ENCODE assay signal across 10 cellular contexts in the genomic region with DNA sequence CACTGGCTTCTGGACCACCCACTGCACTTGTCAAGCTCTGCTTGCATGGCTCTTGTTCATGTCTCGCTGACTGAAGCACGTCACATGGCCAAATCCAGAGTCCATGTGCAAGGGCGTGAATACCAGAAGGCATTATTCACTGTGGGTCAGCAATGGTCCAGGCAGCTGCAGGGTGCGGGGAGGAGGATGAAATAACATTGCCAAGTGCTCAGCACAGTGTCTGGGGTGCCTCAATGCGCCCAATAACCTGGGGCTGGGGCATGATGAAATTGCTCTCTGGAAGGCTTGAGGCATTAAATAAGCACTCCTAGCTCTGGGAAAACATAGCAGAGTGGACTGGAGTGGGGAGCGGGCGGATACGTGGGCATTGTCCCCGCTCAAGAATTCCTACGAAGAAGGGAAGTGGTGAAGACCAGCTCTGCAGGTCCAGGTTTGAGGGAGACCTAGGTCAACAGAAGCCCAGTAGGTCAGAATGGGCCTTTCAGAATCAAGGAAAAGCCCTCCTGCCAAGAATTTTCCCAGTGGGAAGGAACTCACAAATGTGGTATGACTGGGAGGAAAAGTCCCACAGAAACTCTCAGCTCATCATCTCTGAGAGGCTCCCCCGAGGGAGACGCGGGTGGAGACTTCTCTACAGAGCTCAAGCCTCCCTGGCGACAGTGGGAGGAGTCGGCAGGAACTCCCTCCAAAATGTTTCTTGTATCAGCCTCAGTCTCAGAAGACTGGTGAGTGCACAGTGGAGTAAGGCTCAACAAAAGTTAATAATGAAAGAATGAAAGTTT. TPM values are rescaled to one million over a fixed set of nuclear protein-coding genes. Genes with fewer than 3 reads are reported as not detected.
DNase-seq lines count a peak whose midpoint lies in the region; ATAC-seq and TF ChIP-seq lines count a peak whose summit lies in the region.
"Had no signal": no experiment of that assay in that cellular context is flagged by ENCODE, and none has a peak within 500 bp of the region (broad histone marks: within the 10 kb centered on the region; RNA-seq: fewer than 3 reads in every experiment).

No MANE protein-coding gene starts in this region.

- no peak overlapping the region for H3K4me2 ChIP-seq in PC-3 (ENCODE audit: low read length)

- H3K9me3 Mint-ChIP-seq in CD4-positive, alpha-beta T cell, result no peaks in the 10 kb centered on the region
- H3K9me3 Mint-ChIP-seq: activated naive CD4-positive, alpha-beta T cell treated with anti-CD3 and anti-CD28 coated beads for 36 hours had no signal

- no peaks in the 10 kb centered on the region for H3K9me2 ChIP-seq in PC-3 (replicated peaks; ENCODE audit: low read length)

- CTCF ChIA-PET in PC-3 (lab: Charles Lee), result no interaction called here
- CTCF ChIA-PET in CD4-positive, alpha-beta T cell (lab: Charles Lee), result no interaction called here

- H3K36me3 Mint-ChIP-seq in CD4-positive, alpha-beta T cell (ENCODE audit: low read depth), result no peaks in the 10 kb centered on the region

- WGBS in esophagus squamous epithelium, 2 donors, result 62 to 70% methylated on average over 15 of the region's 15 CpGs

- H3K9me3 ChIP-seq in Peyer's patch (no peaks in the 10 kb centered on the region), esophagus squamous epithelium (no peaks in the 10 kb centered on the region), PC-3 (ENCODE audit: low read length) (no peaks in the 10 kb centered on the region)
- H3K9me3 ChIP-seq in CD4-positive, alpha-beta T cell (ENCODE audit: control insufficient read depth, low read length), result no peaks in the 10 kb centered on the region
- H3K9me3 ChIP-seq: suprapubic skin had no signal

- H3K9ac ChIP-seq in PC-3 (ENCODE audit: low read length), result no peak overlapping the region

- H3K4me3 ChIP-seq in Peyer's patch, result no peak overlapping the region
- H3K4me3 ChIP-seq in esophagus squamous epithelium, result no peak overlapping the region
- no peak overlapping the region for H3K4me3 ChIP-seq in PC-3 (ENCODE audit: low read length)
- H3K4me3 ChIP-seq: suprapubic skin had no signal

- H3K27ac Mint-ChIP-seq in CD4-positive, alpha-beta T cell, result no peak overlapping the region
- H3K27ac Mint-ChIP-seq: activated naive CD4-positive, alpha-beta T cell treated with anti-CD3 and anti-CD28 coated beads for 36 hours had no signal

- peaks cover 36% of the 10 kb centered on the region for H3K27me3 Mint-ChIP-seq in CD4-positive, alpha-beta T cell

- intact Hi-C loops in esophagus squamous epithelium (cut with DNase I) (no loop called here), PC-3 (cut with micrococcal nuclease) (no loop called here)
- intact Hi-C loops in CD4-positive, alpha-beta T cell (cut with DNase I, micrococcal nuclease), result no loop called here

- no peak for ATAC-seq in PC-3
- no peak for ATAC-seq in CD4-positive, alpha-beta T cell (ENCODE audit: poor library complexity)

- no peaks in the 10 kb centered on the region for H4K20me1 ChIP-seq in PC-3 (ENCODE audit: low read length)

- POLR2A ChIA-PET in PC-3 (lab: Charles Lee; ENCODE audit: unreplicated experiment), result no interaction called here
- POLR2A ChIA-PET in CD4-positive, alpha-beta T cell (lab: Charles Lee), result no interaction called here

- no peaks in the 10 kb centered on the region for H3F3A ChIP-seq in PC-3 (ENCODE audit: low read length, unreplicated experiment)

- H3K4me1 Mint-ChIP-seq in CD4-positive, alpha-beta T cell (ENCODE audit: low read depth), result no peaks in the 10 kb centered on the region

- no TSS peak for BruUV-seq in PC-3 (replicated peaks; lab: Mats Ljungman, UMichigan)

- H3K4me1 ChIP-seq in Peyer's patch (no peaks in the 10 kb centered on the region), esophagus squamous epithelium (peaks cover 0 to 25% (median 0%) of the 10 kb centered on the region in 3 donors), PC-3 (ENCODE audit: insufficient read depth, low read length) (no peaks in the 10 kb centered on the region)

- no peak overlapping the region for H2AFZ ChIP-seq in PC-3 (ENCODE audit: low read length)

- H3K27ac ChIP-seq in Peyer's patch (peak overlapping the region in 3 of 4 donors; percentile 0 to 59 (median 28)), esophagus squamous epithelium (peak overlapping the region in 3 of 4 donors; percentile 8 to 80 (median 52)), PC-3 (ENCODE audit: low read length) (no peak overlapping the region)
- no peak overlapping the region for H3K27ac ChIP-seq in CD4-positive, alpha-beta T cell (ENCODE audit: low read depth, low read length)

- no peaks in the 10 kb centered on the region for H3K79me2 ChIP-seq in PC-3 (ENCODE audit: low read length)

- no peak for TF ChIP-seq CTCF in Peyer's patch (IDR thresholded peaks at IDR 0.05)
- no peak for TF ChIP-seq CTCF in esophagus squamous epithelium (IDR thresholded peaks at IDR 0.05)
- no peak for TF ChIP-seq CTCF in PC-3 (conservative IDR thresholded peaks at IDR 0.05; ENCODE audit: low read depth, low read length)
- TF ChIP-seq CTCF in CD4-positive, alpha-beta T cell (IDR thresholded peaks at IDR 0.05), result no peak

- no peaks in the 10 kb centered on the region for H3K36me3 ChIP-seq in Peyer's patch
- no peaks in the 10 kb centered on the region for H3K36me3 ChIP-seq in esophagus squamous epithelium
- no peaks in the 10 kb centered on the region for H3K36me3 ChIP-seq in PC-3 (ENCODE audit: low read depth, low read length)
- H3K36me3 ChIP-seq: suprapubic skin had no signal

- DNase-seq in Peyer's patch (peak in 1 of 3 donors; percentile 54), esophagus squamous epithelium (lab: John Stamatoyannopoulos, UW) (no peak), midbrain (lab: John Stamatoyannopoulos, UW) (peak; percentile 26), superior temporal gyrus (ENCODE audit: extremely low spot score) (peak; percentile 53), NCI-H1694 treated with DMSO at 0.1 percent for 48 hours (lab: John Stamatoyannopoulos, UW) (no peak), SW 1271 (lab: John Stamatoyannopoulos, UW) (no peak), PC-3 (no peak)
- DNase-seq in CD4-positive, alpha-beta T cell, result no peak
- DNase-seq: activated naive CD4-positive, alpha-beta T cell treated with anti-CD3 and anti-CD28 coated beads for 36 hours had no signal

- no peak overlapping the region for H3K4me3 Mint-ChIP-seq in CD4-positive, alpha-beta T cell
- H3K4me3 Mint-ChIP-seq: activated naive CD4-positive, alpha-beta T cell treated with anti-CD3 and anti-CD28 coated beads for 36 hours had no signal

- H3K27me3 ChIP-seq in Peyer's patch (no peaks in the 10 kb centered on the region), esophagus squamous epithelium (no peaks in the 10 kb centered on the region), PC-3 (ENCODE audit: low read length) (no peaks in the 10 kb centered on the region)
- peaks cover 7% of the 10 kb centered on the region for H3K27me3 ChIP-seq in CD4-positive, alpha-beta T cell (ENCODE audit: control insufficient read depth, insufficient read depth, low read length)
- H3K27me3 ChIP-seq: suprapubic skin had no signal

- TF ChIP-seq POLR2A in Peyer's patch (IDR thresholded peaks at IDR 0.05) (no peak), esophagus squamous epithelium (IDR thresholded peaks at IDR 0.05) (no peak)

RNA-seq across cellular contexts. Expression of gene ACCSL, which starts 15.3 kb away (rescaled TPM):
- total RNA-seq in Peyer's patch (not detected), esophagus squamous epithelium (not detected), PC-3 (2014; rRNA removed) (not detected in 2 replicates)
- not detected for total RNA-seq in CD4-positive, alpha-beta T cell
- total RNA-seq: activated naive CD4-positive, alpha-beta T cell treated with anti-CD3 and anti-CD28 coated beads for 36 hours had no signal

RNA-seq across cellular contexts. Expression of gene ACCS, which starts 33.6 kb away (rescaled TPM):
- total RNA-seq in Peyer's patch, result 10 to 100 TPM; 31.5 to 70.7 (median 46.3) TPM
- total RNA-seq in esophagus squamous epithelium, result 10 to 100 TPM in 1 of 4 donors, 1 to 10 TPM in 3; 3.4 to 22.1 (median 4.9) TPM
- 3.8 and 7.5 TPM in 2 replicates for total RNA-seq in PC-3 (2014; rRNA removed)
- 10 to 100 TPM; 17.7 to 18.7 TPM for total RNA-seq in CD4-positive, alpha-beta T cell

Comparison
In these comparisons a context has a peak if more than half of its experiments do, and no peak if none do; other contexts are left out.
1. DNase-seq: peak in midbrain (single experiment) and superior temporal gyrus (single experiment); none in esophagus squamous epithelium (single experiment), NCI-H1694 treated with DMSO at 0.1 percent for 48 hours (single experiment), SW 1271 (0 of 2), PC-3 (single experiment) and CD4-positive, alpha-beta T cell (0 of 10).
2. H3K27ac ChIP-seq: peak in Peyer's patch (3 of 4) and esophagus squamous epithelium (3 of 4); none in PC-3 (single experiment) and CD4-positive, alpha-beta T cell (single experiment).